In the genomic region with DNA sequence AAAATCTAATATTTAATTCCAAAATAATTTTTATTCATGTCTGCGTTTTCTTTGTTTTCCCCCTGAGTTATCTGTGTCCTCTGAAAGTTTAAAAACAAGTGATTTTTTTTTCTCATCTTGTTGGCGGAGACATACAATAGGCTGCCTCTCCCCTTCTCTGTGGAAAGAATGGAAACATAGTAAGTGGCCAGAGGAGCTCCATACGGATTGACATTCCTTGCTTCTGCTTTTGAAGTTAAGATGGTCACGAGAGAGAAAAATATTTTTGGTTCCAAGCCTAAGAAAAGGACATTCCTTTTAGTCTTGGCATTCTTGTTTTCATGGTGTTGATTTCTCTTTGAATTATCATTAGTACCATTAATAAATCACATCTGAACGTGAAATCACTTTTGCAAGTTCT, we compare ENCODE assay signal across 1 cellular context.
TF ChIP-seq lines count a peak whose summit lies in the region.

No MANE protein-coding gene starts in this region.

TF ChIP-seq in GM23338, 12 proteins besides CTCF, POLR2A, EP300 and RAD21 (continued from another document):
- TF ChIP-seq, protein P1, sequence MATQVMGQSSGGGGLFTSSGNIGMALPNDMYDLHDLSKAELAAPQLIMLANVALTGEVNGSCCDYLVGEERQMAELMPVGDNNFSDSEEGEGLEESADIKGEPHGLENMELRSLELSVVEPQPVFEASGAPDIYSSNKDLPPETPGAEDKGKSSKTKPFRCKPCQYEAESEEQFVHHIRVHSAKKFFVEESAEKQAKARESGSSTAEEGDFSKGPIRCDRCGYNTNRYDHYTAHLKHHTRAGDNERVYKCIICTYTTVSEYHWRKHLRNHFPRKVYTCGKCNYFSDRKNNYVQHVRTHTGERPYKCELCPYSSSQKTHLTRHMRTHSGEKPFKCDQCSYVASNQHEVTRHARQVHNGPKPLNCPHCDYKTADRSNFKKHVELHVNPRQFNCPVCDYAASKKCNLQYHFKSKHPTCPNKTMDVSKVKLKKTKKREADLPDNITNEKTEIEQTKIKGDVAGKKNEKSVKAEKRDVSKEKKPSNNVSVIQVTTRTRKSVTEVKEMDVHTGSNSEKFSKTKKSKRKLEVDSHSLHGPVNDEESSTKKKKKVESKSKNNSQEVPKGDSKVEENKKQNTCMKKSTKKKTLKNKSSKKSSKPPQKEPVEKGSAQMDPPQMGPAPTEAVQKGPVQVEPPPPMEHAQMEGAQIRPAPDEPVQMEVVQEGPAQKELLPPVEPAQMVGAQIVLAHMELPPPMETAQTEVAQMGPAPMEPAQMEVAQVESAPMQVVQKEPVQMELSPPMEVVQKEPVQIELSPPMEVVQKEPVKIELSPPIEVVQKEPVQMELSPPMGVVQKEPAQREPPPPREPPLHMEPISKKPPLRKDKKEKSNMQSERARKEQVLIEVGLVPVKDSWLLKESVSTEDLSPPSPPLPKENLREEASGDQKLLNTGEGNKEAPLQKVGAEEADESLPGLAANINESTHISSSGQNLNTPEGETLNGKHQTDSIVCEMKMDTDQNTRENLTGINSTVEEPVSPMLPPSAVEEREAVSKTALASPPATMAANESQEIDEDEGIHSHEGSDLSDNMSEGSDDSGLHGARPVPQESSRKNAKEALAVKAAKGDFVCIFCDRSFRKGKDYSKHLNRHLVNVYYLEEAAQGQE (IDR thresholded peaks at IDR 0.05; ENCODE audit: unreplicated experiment): no peak
